ENCODE assay signal across 1 cellular context in genomic region chr14:76941544-76942287, GRCh38.
TF ChIP-seq lines count a peak whose summit lies in the region.

No MANE protein-coding gene starts in this region.

TF ChIP-seq in H1, 55 proteins besides CTCF, POLR2A, EP300 and RAD21:
- no peak for TF ChIP-seq SP1 (IDR thresholded peaks at IDR 0.05; ENCODE audit: low read depth, low read length)
- TF ChIP-seq CHD2 (IDR thresholded peaks at IDR 0.05; ENCODE audit: low read length) = no peak
- TF ChIP-seq KDM1A (IDR thresholded peaks at IDR 0.05; ENCODE audit: borderline replicate concordance, low read length) = no peak
- no peak for TF ChIP-seq ASH2L (IDR thresholded peaks at IDR 0.05; ENCODE audit: low read length)
TF ChIP-seq in H1: peak in this region for 0.
